In the genomic region with DNA sequence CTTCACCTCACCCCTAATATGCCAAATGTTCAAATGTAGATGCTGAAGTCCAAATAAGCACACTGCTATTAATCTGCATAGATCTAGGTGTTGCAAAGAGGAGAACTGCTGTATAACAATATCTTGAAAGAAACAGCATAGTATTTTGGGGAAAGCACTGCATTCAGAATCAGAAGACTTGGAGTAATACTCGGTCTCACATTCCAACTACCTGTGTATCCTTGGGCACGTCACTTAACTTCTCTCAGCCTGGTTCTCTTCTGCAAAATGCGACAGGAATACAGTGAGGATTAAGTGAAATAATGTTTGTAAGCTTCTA, we compare ENCODE assay signal across 8 cellular contexts. TPM values are rescaled to one million over a fixed set of nuclear protein-coding genes. Genes with fewer than 3 reads are reported as not detected.
DNase-seq lines count a peak whose midpoint lies in the region; ATAC-seq, FAIRE-seq and TF ChIP-seq lines count a peak whose summit lies in the region.

No MANE protein-coding gene starts in this region.

- H3K27me3 Mint-ChIP-seq in activated naive CD4-positive, alpha-beta T cell treated with anti-CD3 and anti-CD28 coated beads, Interleukin-2, amount 10 ng/mL, durations not matched to agents 7 days and 5 days, result no peaks in the 10 kb centered on the region

- WGBS in H1 (ENCODE audit: extremely low coverage in 1 of 2, insufficient coverage in 1 of 2, insufficient read length in 1 of 2, insufficient replicate concordance in 2 of 2, low coverage in 1 of 2, low lambda C conversion rate in 2 of 2, missing lambda C conversion rate in 1 of 2), 2 experiments, result 11% methylated on average over 3 of the region's 3 CpGs; no CpG with 5 or more reads in 1 of the 2 experiments
- WGBS in ovary, 3 donors, result 1 to 3% (median 1%) methylated on average over 3 of the region's 3 CpGs

- no peaks in the 10 kb centered on the region for H3K79me1 ChIP-seq in H1 (ENCODE audit: low read depth, low read length)

- CTCF ChIA-PET in activated naive CD4-positive, alpha-beta T cell treated with anti-CD3 and anti-CD28 coated beads, Interleukin-2, amount 10 ng/mL, durations not matched to agents 7 days and 5 days (lab: Charles Lee), result interaction anchor here (0.6 to 2.6 kb wide), 3 partner anchors 12 to 25 kb away, joined by 3 to 9 read pairs (median 3); no protein-coding TSS in a partner anchor
- CTCF ChIA-PET in H1 (lab: Charles Lee; ENCODE audit: partially characterized antibody), result no interaction called here

- no peak overlapping the region for H4K8ac ChIP-seq in H1 (ENCODE audit: extremely low read depth, insufficient read depth, low read length)

- intact Hi-C loops in ovary (cut with DNase I), result no loop called here

- no peak for FAIRE-seq in H1 (lab: Jason Lieb, UNC)

- H3K14ac ChIP-seq in H1 (ENCODE audit: insufficient read length), result no peak overlapping the region

- no peak overlapping the region for H3K23ac ChIP-seq in H1 (ENCODE audit: insufficient read length)

- TF ChIP-seq EP300 in H1 (IDR thresholded peaks at IDR 0.05; ENCODE audit: borderline replicate concordance in 1 of 2, low read depth in 2 of 2, low read length in 2 of 2) (no peak), ovary (IDR thresholded peaks at IDR 0.05) (no peak)

- H3K23me2 ChIP-seq in H1 (ENCODE audit: low read depth, low read length), result peaks cover 8% of the 10 kb centered on the region; the same call in 1 of the 2 replicates

- H4K5ac ChIP-seq in H1 (ENCODE audit: insufficient read length, low read depth, low read length), result peak overlapping the region; percentile 31

- H3K18ac ChIP-seq in H1 (ENCODE audit: extremely low read depth, low read length), result no peak overlapping the region

- peak overlapping the region; percentile 7; the same call in 1 of the 2 replicates for H2BK5ac ChIP-seq in H1 (ENCODE audit: low read depth, low read length)

- peak overlapping the region; percentile 1 for H4K91ac ChIP-seq in H1 (replicated peaks; ENCODE audit: insufficient read length, low read length)

- H3K4me2 ChIP-seq in H1 (ENCODE audit: insufficient read depth in 1 of 2, low read depth in 2 of 2, low read length in 2 of 2), result peak overlapping the region; percentile 91 to 98

- no peak overlapping the region for H2AK5ac ChIP-seq in H1 (ENCODE audit: low read depth, low read length)

- peaks cover under 1% of the 10 kb centered on the region in 4 experiments; a peak in 5 of 8 replicates for H3K36me3 ChIP-seq in H1 (ENCODE audit: control insufficient read depth in 2 of 4, insufficient read depth in 4 of 4, low read length in 3 of 4)
- no peaks in the 10 kb centered on the region for H3K36me3 ChIP-seq in ovary

- no peak overlapping the region for H2BK20ac ChIP-seq in H1 (ENCODE audit: low read length)

- POLR2A ChIA-PET in H1 (lab: Charles Lee; ENCODE audit: partially characterized antibody), result interaction anchor here (0.9 to 4.6 kb wide), 7 partner anchors 9 to 51 kb away, joined by 3 to 27 read pairs (median 6); partner anchors contain the start of gene TOM1

- H3K4me1 ChIP-seq in H1 (replicated peaks in 1 of 4; ENCODE audit: control insufficient read depth in 3 of 4, insufficient read depth in 4 of 4, low read length in 3 of 4) (peaks cover 0 to 3% (median 0%) of the 10 kb centered on the region in 4 experiments; a peak in 2 of 7 replicates), ovary (ENCODE audit: insufficient read depth) (peaks cover 3% of the 10 kb centered on the region)

- H4K20me1 ChIP-seq in H1 (replicated peaks in 1 of 2; ENCODE audit: control insufficient read depth in 1 of 2, insufficient read depth in 2 of 2, low read length in 2 of 2), result peaks cover 0 to 3% of the 10 kb centered on the region in 2 experiments

- peak overlapping the region; percentile 92 for H3K27ac Mint-ChIP-seq in activated naive CD4-positive, alpha-beta T cell treated with anti-CD3 and anti-CD28 coated beads, Interleukin-2, amount 10 ng/mL, durations not matched to agents 7 days and 5 days

- H2BK15ac ChIP-seq in H1 (ENCODE audit: low read length), result no peak overlapping the region

- peak overlapping the region; percentile 93 for H3K4me3 Mint-ChIP-seq in activated naive CD4-positive, alpha-beta T cell treated with anti-CD3 and anti-CD28 coated beads, Interleukin-2, amount 10 ng/mL, durations not matched to agents 7 days and 5 days

- H3K4me3 ChIP-seq in LNCaP clone FGC (ENCODE audit: low read depth, low read length) (peak overlapping the region; percentile 86), H1 (ENCODE audit: extremely low read depth in 1 of 4, insufficient read depth in 2 of 4, low read depth in 3 of 4, low read length in 4 of 4) (peak overlapping the region; percentile 74 to 94 (median 81)), ovary (peak overlapping the region; percentile 88)

- H3K79me2 ChIP-seq in H1 (ENCODE audit: control insufficient read depth in 1 of 2, insufficient read depth in 2 of 2, low read length in 2 of 2), result peaks cover 0 to 42% of the 10 kb centered on the region in 2 experiments; a peak in 3 of 4 replicates

- H2BK120ac ChIP-seq in H1 (replicated peaks; ENCODE audit: low read depth, low read length), result no peak overlapping the region

- no peak overlapping the region for H3K56ac ChIP-seq in H1 (replicated peaks; ENCODE audit: insufficient read length, low read depth, low read length)

- H3K27ac ChIP-seq in H1 (ENCODE audit: low read depth, low read length) (peak overlapping the region; percentile 88; the same call in 1 of the 2 replicates), ovary (no peak overlapping the region)

- H3K36me3 Mint-ChIP-seq in activated naive CD4-positive, alpha-beta T cell treated with anti-CD3 and anti-CD28 coated beads, Interleukin-2, amount 10 ng/mL, durations not matched to agents 7 days and 5 days, result peaks cover 17% of the 10 kb centered on the region

- no peak for DNase-seq in activated naive CD4-positive, alpha-beta T cell treated with anti-CD3 and anti-CD28 coated beads, Interleukin-2, amount 10 ng/mL, durations not matched to agents 7 days and 5 days
- DNase-seq in activated naive CD4-positive, alpha-beta T cell treated with anti-CD3 and anti-CD28 coated beads, Interleukin-2, amount 50 U/mL, for 16 hours, result no peak
- no peak for DNase-seq in LNCaP clone FGC (ENCODE audit: low read depth)
- no peak for DNase-seq in H1 (ENCODE audit: low read depth in 1 of 2, low spot score in 2 of 2)
- no peak for DNase-seq in ovary
- DNase-seq in inferior parietal cortex (ENCODE audit: extremely low spot score), result no peak
- DNase-seq in iPS-NIHi11 (ENCODE audit: low spot score), result no peak

- H3K9ac ChIP-seq in H1 (replicated peaks in 1 of 4; ENCODE audit: extremely low read depth in 1 of 4, low read depth in 3 of 4, low read length in 3 of 4), result peak overlapping the region; percentile 44 to 91 (median 88)

- H2AFZ ChIP-seq in H1 (ENCODE audit: low read length), result peak overlapping the region; percentile 99

- TF ChIP-seq RAD21 in H1 (IDR thresholded peaks at IDR 0.05 in 1 of 2, conservative IDR thresholded peaks at IDR 0.05 in 1 of 2; ENCODE audit: low read depth in 2 of 2, low read length in 2 of 2), result no peak

- H3K4ac ChIP-seq in H1 (replicated peaks; ENCODE audit: insufficient read length, low read depth, low read length), result no peak overlapping the region

- H3K27me3 ChIP-seq in H1 (replicated peaks in 1 of 4; ENCODE audit: control insufficient read depth in 3 of 4, extremely low read depth in 1 of 4, insufficient read depth in 3 of 4, low read length in 3 of 4), result no peaks in the 10 kb centered on the region; a peak in 1 of 7 replicates
- no peaks in the 10 kb centered on the region for H3K27me3 ChIP-seq in ovary

- H3K9me3 ChIP-seq in H1 (ENCODE audit: insufficient read depth in 2 of 2, low read depth in 1 of 2, low read length in 1 of 2) (no peaks in the 10 kb centered on the region), ovary (no peaks in the 10 kb centered on the region)

- no peak overlapping the region for H2BK12ac ChIP-seq in H1 (ENCODE audit: low read depth, low read length)

- TF ChIP-seq POLR2A in H1 (IDR thresholded peaks at IDR 0.05; ENCODE audit: control extremely low read depth in 1 of 2, low read depth in 2 of 2, low read length in 2 of 2) (no peak), ovary (IDR thresholded peaks at IDR 0.05) (no peak)

- ATAC-seq in HG03432 (IDR thresholded peaks at IDR 0.05; ENCODE audit: unreplicated experiment), result no peak

- TF ChIP-seq CTCF in LNCaP clone FGC (IDR thresholded peaks at IDR 0.05; ENCODE audit: control insufficient read depth, extremely low read depth, insufficient read depth), result no peak
- no peak for TF ChIP-seq CTCF in H1 (IDR thresholded peaks at IDR 0.05; ENCODE audit: control extremely low read depth in 1 of 3, insufficient read depth in 1 of 3, low read depth in 1 of 3, low read length in 3 of 3)
- TF ChIP-seq CTCF in ovary (IDR thresholded peaks at IDR 0.05), result no peak

- H3K4me1 Mint-ChIP-seq in activated naive CD4-positive, alpha-beta T cell treated with anti-CD3 and anti-CD28 coated beads, Interleukin-2, amount 10 ng/mL, durations not matched to agents 7 days and 5 days, result peaks cover 31% of the 10 kb centered on the region

- no peaks in the 10 kb centered on the region for H3K9me3 Mint-ChIP-seq in activated naive CD4-positive, alpha-beta T cell treated with anti-CD3 and anti-CD28 coated beads, Interleukin-2, amount 10 ng/mL, durations not matched to agents 7 days and 5 days

TF ChIP-seq in H1, 55 proteins besides CTCF, POLR2A, EP300 and RAD21 (continues in another document):
- no peak for TF ChIP-seq TBP (IDR thresholded peaks at IDR 0.05; ENCODE audit: low read depth, low read length)

RNA-seq across cellular contexts. Expression of gene HMGXB4, which starts 0.3 kb away (rescaled TPM):
- 38.3 and 41.3 TPM in 2 replicates for total RNA-seq in H1 (2021; fragmentation: NEBNext Ultra II Directional; extraction: Animal tissue kit (Norgen Biotek cat#: 25700))
- 12.7 and 20.9 TPM in 2 replicates for polyA plus RNA-seq in H1 (2011; rRNA removed)
- polyA plus RNA-seq in H1 (2011; cell fraction: cytosol; rRNA removed), result 25.6 TPM
- polyA plus RNA-seq in H1 (2011; cell fraction: nucleus; rRNA removed), result 17.6 TPM
- 23.8 to 34.3 TPM (median 24.8 TPM) in 4 replicates for polyA plus RNA-seq in H1 (2012, experiment 1 of 2)
- 2.9 TPM for polyA plus RNA-seq in H1 (2012, experiment 2 of 2)
- 31.9 TPM for polyA plus RNA-seq in H1 (2013, experiment 1 of 2)
- polyA plus RNA-seq in H1 (2013, experiment 2 of 2), result 32.0 TPM
- 41.4 and 49.8 TPM in 2 replicates for polyA minus RNA-seq in H1 (2011; rRNA and poly(A)+ RNA removed)
- polyA minus RNA-seq in H1 (2011; cell fraction: cytosol; rRNA and poly(A)+ RNA removed), result 17.2 TPM
- polyA minus RNA-seq in H1 (2011; cell fraction: nucleus; rRNA and poly(A)+ RNA removed), result 74.6 TPM
- 10 to 100 TPM; 15.9 to 23.9 (median 20.9) TPM for total RNA-seq in ovary
- 10 to 100 TPM; 14.8 to 18.5 TPM for polyA plus RNA-seq in ovary

RNA-seq across cellular contexts. Expression of gene TOM1, which starts 42.7 kb away (rescaled TPM):
- 22.2 and 25.1 TPM in 2 replicates for total RNA-seq in H1 (2021; fragmentation: NEBNext Ultra II Directional; extraction: Animal tissue kit (Norgen Biotek cat#: 25700))
- 39.2 and 40.8 TPM in 2 replicates for polyA plus RNA-seq in H1 (2011; rRNA removed)
- 42.4 TPM for polyA plus RNA-seq in H1 (2011; cell fraction: cytosol; rRNA removed)
- polyA plus RNA-seq in H1 (2011; cell fraction: nucleus; rRNA removed), result 55.0 TPM
- polyA plus RNA-seq in H1 (2012, experiment 1 of 2), result 18.4 to 26.3 TPM (median 24.0 TPM) in 4 replicates
- 17.2 TPM for polyA plus RNA-seq in H1 (2012, experiment 2 of 2)
- polyA plus RNA-seq in H1 (2013, experiment 1 of 2), result 10.1 TPM
- 9.8 TPM for polyA plus RNA-seq in H1 (2013, experiment 2 of 2)
- 66.8 and 85.4 TPM in 2 replicates for polyA minus RNA-seq in H1 (2011; rRNA and poly(A)+ RNA removed)
- 23.8 TPM for polyA minus RNA-seq in H1 (2011; cell fraction: cytosol; rRNA and poly(A)+ RNA removed)
- 28.3 TPM for polyA minus RNA-seq in H1 (2011; cell fraction: nucleus; rRNA and poly(A)+ RNA removed)
- 10 to 100 TPM; 35.1 to 48.9 (median 41.9) TPM for total RNA-seq in ovary
- 10 to 100 TPM; 16.9 to 31.0 TPM for polyA plus RNA-seq in ovary
